In genomic region chr13:42925626-42926025, GRCh38 we compare ENCODE assay signal across 18 cellular contexts.
"Had no signal": no experiment of that assay in that cellular context is flagged by ENCODE, and none has a peak within 500 bp of the region (broad histone marks: within the 10 kb centered on the region; RNA-seq: fewer than 3 reads in every experiment).

No MANE protein-coding gene starts in this region.

- DNase-seq: dermis blood vessel endothelial cell; effector memory CD4-positive, alpha-beta T cell; foreskin keratinocyte; heart left ventricle; left ventricle myocardium superior; lower lobe of right lung; naive thymus-derived CD8-positive, alpha-beta T cell; nephron progenitor cell; nucleus accumbens; stimulated activated CD4-positive, alpha-beta T cell treated with anti-CD3 and anti-CD28 coated beads, Interleukin-4, amount 100 ng/mL, for 4 hours; stimulated activated naive CD8-positive, alpha-beta T cell treated with anti-CD3 and anti-CD28 coated beads, Interleukin-15, Interleukin-2, amounts not matched to agents 100 U/mL and 50 U/mL, for 24 hours; substantia nigra; testis; tibial artery had no signal

- H3K27ac Mint-ChIP-seq: nephron progenitor cell; stimulated activated memory B cell treated with anti-CD40 and anti-IgM and Interleukin-4, amounts not matched to agents 10 μg/mL and 1 μg/mL and 100 μg/mL, for 72 hours; type B pancreatic cell had no signal

- ATAC-seq: foreskin keratinocyte; gastroesophageal sphincter; heart left ventricle; left ventricle myocardium superior; lower lobe of right lung; naive thymus-derived CD8-positive, alpha-beta T cell; sciatic nerve; stimulated activated memory B cell treated with anti-CD40 and anti-IgM and Interleukin-4, amounts not matched to agents 10 μg/mL and 1 μg/mL and 100 μg/mL, for 72 hours; stimulated activated naive CD8-positive, alpha-beta T cell treated with anti-CD3 and anti-CD28 coated beads, Interleukin-15, Interleukin-2, amounts not matched to agents 100 U/mL and 50 U/mL, for 24 hours had no signal

- H3K9me3 Mint-ChIP-seq: naive thymus-derived CD8-positive, alpha-beta T cell had no signal

- H3K4me3 Mint-ChIP-seq: naive thymus-derived CD8-positive, alpha-beta T cell; nephron progenitor cell; stimulated activated memory B cell treated with anti-CD40 and anti-IgM and Interleukin-4, amounts not matched to agents 10 μg/mL and 1 μg/mL and 100 μg/mL, for 72 hours; type B pancreatic cell had no signal

- H3K4me1 Mint-ChIP-seq: stimulated activated memory B cell treated with anti-CD40 and anti-IgM and Interleukin-4, amounts not matched to agents 10 μg/mL and 1 μg/mL and 100 μg/mL, for 72 hours had no signal

- H3K27me3 Mint-ChIP-seq: naive thymus-derived CD8-positive, alpha-beta T cell; stimulated activated memory B cell treated with anti-CD40 and anti-IgM and Interleukin-4, amounts not matched to agents 10 μg/mL and 1 μg/mL and 100 μg/mL, for 72 hours; type B pancreatic cell had no signal
